Comparison of ENCODE assay signal across 27 cellular contexts in the genomic region with DNA sequence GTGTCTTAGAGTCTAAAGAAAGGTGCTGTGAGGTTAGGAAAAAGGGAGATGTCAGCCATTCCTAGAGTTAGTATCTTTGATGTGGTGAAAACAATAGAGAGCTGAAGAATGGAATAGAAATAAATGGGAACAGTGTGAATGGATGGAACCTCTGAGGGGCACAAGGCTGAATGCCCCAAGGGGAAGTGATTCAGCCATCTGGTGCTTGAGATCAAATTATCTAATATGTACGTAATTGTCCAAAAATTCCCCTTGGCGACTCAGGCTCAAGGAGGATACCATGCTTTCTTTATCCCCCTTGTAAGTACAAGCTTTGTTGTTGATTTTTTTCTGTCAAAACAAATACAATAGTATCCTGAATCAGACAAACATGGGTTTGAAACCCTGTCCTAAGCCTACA.
DNase-seq lines count a peak whose midpoint lies in the region; FAIRE-seq and TF ChIP-seq lines count a peak whose summit lies in the region.
"Had no signal": no experiment of that assay in that cellular context is flagged by ENCODE, and none has a peak within 500 bp of the region (broad histone marks: within the 10 kb centered on the region; RNA-seq: fewer than 3 reads in every experiment).

No MANE protein-coding gene starts in this region.

- no peak overlapping the region for H2BK15ac ChIP-seq in neuronal stem cell (ENCODE audit: low read length)

- POLR2A ChIA-PET in GM10248 (lab: Yijun Ruan, JAX), result no interaction called here

- H3K4ac ChIP-seq in neuronal stem cell (ENCODE audit: low read length), result no peak overlapping the region

- H2BK120ac ChIP-seq in neuronal stem cell (ENCODE audit: low read depth, low read length), result no peak overlapping the region

- H4K8ac ChIP-seq in neuronal stem cell (ENCODE audit: low read depth, low read length), result no peak overlapping the region

- no peak overlapping the region for H2BK5ac ChIP-seq in neuronal stem cell (ENCODE audit: low read length)

- H3K14ac ChIP-seq in neuronal stem cell (ENCODE audit: low read length), result no peak overlapping the region

- H3K23ac ChIP-seq in neuronal stem cell (ENCODE audit: low read depth, low read length, poor library complexity), result no peak overlapping the region

- H3K79me1 ChIP-seq in neuronal stem cell (ENCODE audit: low read depth, low read length), result no peaks in the 10 kb centered on the region

- no peak for TF ChIP-seq CTCF in bronchial epithelial cell (IDR thresholded peaks at IDR 0.05; ENCODE audit: insufficient read depth, low read length, severe bottlenecking)
- no peak for TF ChIP-seq CTCF in GM10248 (IDR thresholded peaks at IDR 0.05; ENCODE audit: control extremely low read depth, extremely low read depth, low read depth, missing control alignments)

- no peak overlapping the region for H4K91ac ChIP-seq in neuronal stem cell (ENCODE audit: low read depth, low read length, poor library complexity)

- DNase-seq in EH (ENCODE audit: low read depth) (peak; percentile 27), NCI-H69 (lab: John Stamatoyannopoulos, UW) (peak; percentile 66), bronchial epithelial cell (ENCODE audit: low read depth) (peak; percentile 56), kidney tubule cell (ENCODE audit: low spot score) (peak; percentile 9), putamen (ENCODE audit: low spot score) (no peak), GM10248 (ENCODE audit: extremely low spot score) (no peak), neuronal stem cell (ENCODE audit: low spot score) (no peak)
- DNase-seq: activated CD4-positive, alpha-beta T cell treated with anti-CD3 and anti-CD28 coated beads, Interleukin-2, amount 50 U/mL, for 1 hour; activated CD8-positive, alpha-beta memory T cell treated with anti-CD3 and anti-CD28 coated beads, Interleukin-2, amount 10 ng/mL, durations not matched to agents 7 days and 5 days; activated naive CD4-positive, alpha-beta T cell treated with anti-CD3 and anti-CD28 coated beads for 36 hours; activated T-cell treated with anti-CD3 and anti-CD28 coated beads, Interleukin-2, amount 50 U/mL, for 72 hours; adrenal gland; CD4-positive, CD25-positive, alpha-beta regulatory T cell; colonic mucosa; effector CD8-positive, alpha-beta T cell; erythroblast; gastrocnemius medialis; GDM1; hippocampal formation; midbrain; naive thymus-derived CD4-positive, alpha-beta T cell; NCI-H1417 treated with DMSO at 0.1 percent for 48 hours; NCI-H2081 treated with DMSO at 0.1 percent for 48 hours; stimulated activated naive CD8-positive, alpha-beta T cell treated with anti-CD3 and anti-CD28 coated beads, Interleukin-15, Interleukin-2, amounts not matched to agents 100 U/mL and 50 U/mL, for 24 hours; testis had no signal

- no peak overlapping the region for H3K9ac ChIP-seq in neuronal stem cell (ENCODE audit: low read depth, low read length, poor library complexity)

- H3K27me3 ChIP-seq in bronchial epithelial cell (ENCODE audit: control insufficient read depth, insufficient read depth, low read length) (no peaks in the 10 kb centered on the region), neuronal stem cell (ENCODE audit: control insufficient read depth in 3 of 3, insufficient read depth in 3 of 3, low read depth in 1 of 3, low read length in 3 of 3) (no peaks in the 10 kb centered on the region)
- H3K27me3 ChIP-seq: adrenal gland, cardiac muscle cell, colonic mucosa, gastrocnemius medialis, testis had no signal

- H3K4me2 ChIP-seq in neuronal stem cell (ENCODE audit: insufficient read depth, low read length, poor library complexity, severe bottlenecking), result no peak overlapping the region

- no CpG with 5 or more reads among the region's 2 CpGs for WGBS in neuronal stem cell (ENCODE audit: extremely low coverage in 2 of 2, insufficient read length in 2 of 2, insufficient replicate concordance in 1 of 2), 2 donors

- H3K4me1 ChIP-seq in neuronal stem cell (ENCODE audit: control insufficient read depth in 2 of 2, insufficient read depth in 1 of 2, low read depth in 1 of 2, low read length in 2 of 2), result no peaks in the 10 kb centered on the region
- H3K4me1 ChIP-seq: adrenal gland, colonic mucosa, gastrocnemius medialis, testis had no signal

- no peaks in the 10 kb centered on the region for H3K9me3 ChIP-seq in neuronal stem cell (replicated peaks in 1 of 2; ENCODE audit: control insufficient read depth in 2 of 2, insufficient read depth in 1 of 2, low read depth in 1 of 2, low read length in 2 of 2)
- H3K9me3 ChIP-seq: adrenal gland, colonic mucosa, gastrocnemius medialis, testis had no signal

- H2AFZ ChIP-seq in neuronal stem cell (ENCODE audit: low read length), result no peak overlapping the region

- no peak overlapping the region for H2AK5ac ChIP-seq in neuronal stem cell (ENCODE audit: low read depth, low read length)

- H2BK12ac ChIP-seq in neuronal stem cell (ENCODE audit: low read length), result no peak overlapping the region

- H3K36me3 ChIP-seq in bronchial epithelial cell (ENCODE audit: control insufficient read depth, insufficient read depth, low read length) (no peaks in the 10 kb centered on the region), neuronal stem cell (replicated peaks in 1 of 2; ENCODE audit: control insufficient read depth in 2 of 2, insufficient read depth in 2 of 2, low read length in 2 of 2) (peaks cover 0 to 2% of the 10 kb centered on the region in 2 donors)
- H3K36me3 ChIP-seq: adrenal gland, cardiac muscle cell, colonic mucosa, gastrocnemius medialis had no signal

- CTCF ChIA-PET in GM10248 (lab: Yijun Ruan, JAX), result no interaction called here

- no peak overlapping the region for H3K4me3 ChIP-seq in bronchial epithelial cell (ENCODE audit: low read depth, low read length)
- H3K4me3 ChIP-seq in neuronal stem cell (ENCODE audit: low read length in 2 of 2), result no peak overlapping the region
- H3K4me3 ChIP-seq: adrenal gland, cardiac muscle cell, colonic mucosa, gastrocnemius medialis, skin epidermis, testis had no signal

- no peak overlapping the region for H3K27ac ChIP-seq in neuronal stem cell (replicated peaks; ENCODE audit: low read length)
- H3K27ac ChIP-seq: adrenal gland, cardiac muscle cell, colonic mucosa, gastrocnemius medialis, skin epidermis, testis had no signal

- H3K18ac ChIP-seq in neuronal stem cell (ENCODE audit: low read length), result no peak overlapping the region

- FAIRE-seq in bronchial epithelial cell (lab: Jason Lieb, UNC), result no peak

Comparison
In these comparisons a context has a peak if more than half of its experiments do, and no peak if none do; other contexts are left out.
1. DNase-seq: peak in EH (single experiment), NCI-H69 (single experiment), bronchial epithelial cell (single experiment) and kidney tubule cell (single experiment); none in putamen (single experiment), GM10248 (single experiment) and neuronal stem cell (single experiment).